Comparison of ENCODE assay signal across 3 cellular contexts in the genomic region with DNA sequence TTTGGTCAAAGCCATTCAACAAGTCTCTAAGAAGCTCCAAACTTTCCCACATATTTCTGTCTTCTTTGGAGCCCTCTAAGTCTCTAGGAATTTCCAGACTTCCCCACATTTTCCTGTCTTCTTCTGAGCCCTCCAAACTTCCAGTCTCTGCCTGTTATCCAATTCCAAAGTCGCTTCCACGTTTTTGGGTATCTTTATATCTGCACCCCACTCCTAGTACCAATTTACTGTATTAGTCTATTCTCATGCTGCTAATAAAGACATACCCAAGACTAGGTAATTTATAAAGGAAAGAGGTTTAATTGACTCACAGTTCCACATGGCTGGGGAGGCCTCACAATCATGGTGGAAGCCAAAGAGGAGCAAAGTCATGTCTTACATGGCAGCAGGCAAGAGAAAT.
DNase-seq lines count a peak whose midpoint lies in the region; ATAC-seq, FAIRE-seq and TF ChIP-seq lines count a peak whose summit lies in the region.
"Not testable (repeated sequence)": the region's sequence is repeated elsewhere in the genome, so short reads cannot be mapped to it uniquely, and the experiment has no call there.

No MANE protein-coding gene starts in this region.

- H4K20me1 ChIP-seq in K562 (replicated peaks; ENCODE audit: control insufficient read depth, insufficient read depth, low read length) = not testable (repeated sequence)

- 0% methylated on average over 2 of the region's 2 CpGs for WGBS in K562 (ENCODE audit: insufficient coverage, low coverage, missing lambda C conversion rate)

- not testable (repeated sequence) for TF ChIP-seq POLR2A in K562 (conservative IDR thresholded peaks at IDR 0.05)

- TF ChIP-seq EP300 in K562 (IDR thresholded peaks at IDR 0.05; ENCODE audit: low read length) = not testable (repeated sequence)

- not testable (repeated sequence) for H3K27ac ChIP-seq in HEK293 (ENCODE audit: extremely low read depth, low read depth, low read length); K562 (ENCODE audit: extremely low read depth, low read depth, low read length)

- TF ChIP-seq CTCF in HEK293 (tag by site-specific recombination; IDR thresholded peaks at IDR 0.05); K562 (IDR thresholded peaks at IDR 0.05 in 2 of 3, conservative IDR thresholded peaks at IDR 0.05 in 1 of 3; ENCODE audit: insufficient read depth in 2 of 3, low read depth in 1 of 3, low read length in 3 of 3); endothelial cell (IDR thresholded peaks at IDR 0.05; ENCODE audit: unreplicated experiment): not testable (repeated sequence)

- not testable (repeated sequence) for H3K9ac ChIP-seq in K562 (ENCODE audit: insufficient read depth in 1 of 2, low read depth in 2 of 2, low read length in 2 of 2)

- in situ Hi-C loops in K562 (cut with MboI) = not testable (repeated sequence)

- not testable (repeated sequence) for H3K27ac Mint-ChIP-seq in endothelial cell (ENCODE audit: unreplicated experiment)

- TF ChIP-seq RAD21 in K562 (CRISPR knock-in tag; conservative IDR thresholded peaks at IDR 0.05 in 1 of 2, IDR thresholded peaks at IDR 0.05 in 1 of 2) = not testable (repeated sequence)

- H3K4me2 ChIP-seq in K562 (ENCODE audit: insufficient read depth, low read length) = not testable (repeated sequence)

- H3K9me3 ChIP-seq in HEK293 (ENCODE audit: control insufficient read depth, insufficient read depth, low read depth, low read length); K562 (replicated peaks; ENCODE audit: control insufficient read depth, insufficient read depth, low read depth, low read length): not testable (repeated sequence)

- not testable (repeated sequence) for H3K9me3 Mint-ChIP-seq in endothelial cell (ENCODE audit: unreplicated experiment)

- FAIRE-seq in K562 (lab: Jason Lieb, UNC) = not testable (repeated sequence)

- H3K79me2 ChIP-seq in K562 (ENCODE audit: control insufficient read depth, insufficient read depth, low read length) = not testable (repeated sequence)

- not testable (repeated sequence) for H3K36me3 ChIP-seq in HEK293 (ENCODE audit: control insufficient read depth in 2 of 2, insufficient read depth in 1 of 2, low read length in 2 of 2); K562 (ENCODE audit: control insufficient read depth, insufficient read depth, low read length)

- intact Hi-C loops in K562 (cut with micrococcal nuclease) = not testable (repeated sequence)

- H2AFZ ChIP-seq in K562 (ENCODE audit: low read depth, low read length) = not testable (repeated sequence)

- H3K4me3 ChIP-seq in HEK293 (ENCODE audit: low read depth, low read length); K562: not testable (repeated sequence)

- not testable (repeated sequence) for H3K9me1 ChIP-seq in K562 (ENCODE audit: control insufficient read depth, insufficient read depth, low read length)

- not testable (repeated sequence) for H3K4me1 ChIP-seq in HEK293 (ENCODE audit: control insufficient read depth, insufficient read depth, low read length); K562 (replicated peaks in 1 of 2; ENCODE audit: control insufficient read depth in 2 of 2, insufficient read depth in 2 of 2, low read length in 2 of 2)

- H3K36me3 Mint-ChIP-seq in endothelial cell (ENCODE audit: low read depth, unreplicated experiment) = peaks cover 16% of the 10 kb centered on the region

- not testable (repeated sequence) for BruUV-seq in K562 (replicated peaks; lab: Mats Ljungman, UMichigan)

- DNase-seq in K562 (ENCODE audit: extremely low read depth in 1 of 4, low spot score in 3 of 4); endothelial cell (ENCODE audit: low spot score): not testable (repeated sequence)

- not testable (repeated sequence) for H3K4me1 Mint-ChIP-seq in endothelial cell (ENCODE audit: unreplicated experiment)

- POLR2A ChIA-PET in HEK293 (lab: Yijun Ruan, JAX); K562 (lab: Yijun Ruan, JAX): not testable (repeated sequence)

- CTCF ChIA-PET in HEK293 (lab: Yijun Ruan, JAX); K562 (lab: Yijun Ruan, JAX; ENCODE audit: low intra/inter-chr PET ratio): not testable (repeated sequence)

- not testable (repeated sequence) for H3K27me3 ChIP-seq in K562 (ENCODE audit: control insufficient read depth in 2 of 2, insufficient read depth in 2 of 2, low read length in 2 of 2)

- H3K27me3 Mint-ChIP-seq in endothelial cell (ENCODE audit: unreplicated experiment) = not testable (repeated sequence)

- peak overlapping the region; percentile 33 for H3K4me3 Mint-ChIP-seq in endothelial cell (ENCODE audit: unreplicated experiment)

- not testable (repeated sequence) for ATAC-seq in K562

TF ChIP-seq in HEK293, 187 proteins besides CTCF, POLR2A, EP300 and RAD21:
- TF ChIP-seq ZNF707 (tag by site-specific recombination; IDR thresholded peaks at IDR 0.05) = peak; percentile 64; the same call in 1 of the 2 replicates

TF ChIP-seq in K562, 482 proteins besides CTCF, POLR2A, EP300 and RAD21:
- peak; percentile 70 for TF ChIP-seq ZNF707 (CRISPR knock-in tag; conservative IDR thresholded peaks at IDR 0.05)
